ENCODE assay signal across 23 cellular contexts in the genomic region with DNA sequence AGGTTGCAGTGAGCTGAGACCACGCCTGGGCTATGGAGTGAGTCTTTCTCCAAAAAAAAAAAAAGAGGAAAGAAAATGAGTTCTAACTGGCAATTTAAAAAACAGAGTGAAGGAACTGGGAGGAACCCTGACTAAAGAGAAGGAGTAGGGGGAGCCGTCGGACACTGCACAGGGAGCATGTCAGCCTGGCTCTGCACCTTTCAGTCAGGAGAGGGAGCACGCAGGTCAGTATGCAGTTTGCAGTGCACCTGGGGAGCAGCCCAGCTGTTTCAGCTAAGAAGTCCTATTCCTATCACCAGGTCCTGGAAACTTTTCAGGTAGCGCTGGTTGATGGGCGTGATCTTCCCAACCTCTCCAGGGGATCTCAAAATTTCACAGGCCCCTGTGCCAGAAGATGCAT. TPM values are rescaled to one million over a fixed set of nuclear protein-coding genes. Genes with fewer than 3 reads are reported as not detected.
DNase-seq lines count a peak whose midpoint lies in the region; ATAC-seq, FAIRE-seq and TF ChIP-seq lines count a peak whose summit lies in the region.
"Had no signal": no experiment of that assay in that cellular context is flagged by ENCODE, and none has a peak within 500 bp of the region (broad histone marks: within the 10 kb centered on the region; RNA-seq: fewer than 3 reads in every experiment).

No MANE protein-coding gene starts in this region.

- H3K27me3 ChIP-seq in astrocyte (ENCODE audit: insufficient read depth, low read length), result peaks cover 2% of the 10 kb centered on the region
- H3K27me3 ChIP-seq in HepG2 (ENCODE audit: control insufficient read depth in 1 of 2, insufficient read depth in 2 of 2, low read length in 2 of 2), result no peaks in the 10 kb centered on the region; a peak in 1 of 5 replicates
- H3K27me3 ChIP-seq: stomach had no signal

- H3K27me3 Mint-ChIP-seq in astrocyte (ENCODE audit: low read depth, unreplicated experiment), result peaks cover 21% of the 10 kb centered on the region
- H3K27me3 Mint-ChIP-seq: activated naive CD8-positive, alpha-beta T cell treated with anti-CD3 and anti-CD28 coated beads for 36 hours; brain; natural killer cell treated with Interleukin-12 subunit alpha and Interleukin-12 subunit beta and Interleukin-15 and Interleukin-18, amount 100 ng/mL, for 72 hours had no signal

- intact Hi-C loops in HepG2 (cut with micrococcal nuclease; ENCODE audit: unreplicated experiment), result loop anchor here (1.0 to 10.0 kb wide), 2 partner anchors 8 to 64 kb away; a partner anchor contains a TSS

- H3K36me3 Mint-ChIP-seq in astrocyte (ENCODE audit: low read depth, unreplicated experiment), result no peaks in the 10 kb centered on the region
- H3K36me3 Mint-ChIP-seq: activated naive CD8-positive, alpha-beta T cell treated with anti-CD3 and anti-CD28 coated beads for 36 hours; brain; natural killer cell treated with Interleukin-12 subunit alpha and Interleukin-12 subunit beta and Interleukin-15 and Interleukin-18, amount 100 ng/mL, for 72 hours had no signal

- TF ChIP-seq RAD21 in HepG2 (CRISPR knock-in tag; IDR thresholded peaks at IDR 0.05), result peak; percentile 61

- no peak overlapping the region for H3K4me3 ChIP-seq in astrocyte (ENCODE audit: insufficient read depth, low read depth, low read length)
- H3K4me3 ChIP-seq in HepG2 (replicated peaks in 1 of 3; ENCODE audit: insufficient read depth in 1 of 3, low read depth in 2 of 3, low read length in 3 of 3), result no peak overlapping the region
- H3K4me3 ChIP-seq: GM23248, PC-9, psoas muscle, skin epidermis, stomach had no signal

- TF ChIP-seq EP300 in HepG2 (IDR thresholded peaks at IDR 0.05; ENCODE audit: low read depth in 2 of 2, low read length in 2 of 2) (no peak), HepG2 (CRISPR knock-in tag; IDR thresholded peaks at IDR 0.05; ENCODE audit: borderline replicate concordance) (no peak)

- no peak overlapping the region for H3K4me3 Mint-ChIP-seq in astrocyte (ENCODE audit: unreplicated experiment)
- H3K4me3 Mint-ChIP-seq: activated naive CD8-positive, alpha-beta T cell treated with anti-CD3 and anti-CD28 coated beads for 36 hours; brain; natural killer cell treated with Interleukin-12 subunit alpha and Interleukin-12 subunit beta and Interleukin-15 and Interleukin-18, amount 100 ng/mL, for 72 hours; T-helper 2 cell treated with Interferon-gamma antibody and Interleukin-4, amounts not matched to agents 5 μg/mL and 100 μg/mL, for 36 hours had no signal

- POLR2A ChIA-PET in HepG2 (lab: Yijun Ruan, JAX), result interaction anchor here (0.7 to 1.2 kb wide), 4 partner anchors 8 to 32 kb away, joined by 3 to 4 read pairs (median 4); a partner anchor contains a TSS

- CTCF ChIA-PET in HepG2 (lab: Yijun Ruan, JAX; ENCODE audit: low intra/inter-chr PET ratio, low total read pairs), result interaction anchor here (0.7 kb wide), 1 partner anchor 32 kb away, joined by 3 read pairs; no protein-coding TSS in a partner anchor

- no peak overlapping the region for H3K4me2 ChIP-seq in astrocyte (ENCODE audit: low read length)
- H3K4me2 ChIP-seq in HepG2 (ENCODE audit: low read depth, low read length), result 0 out of 2 replicates have a peak overlapping the region, but pooled peaks have one; percentile 1
- H3K4me2 ChIP-seq: PC-9 had no signal

- H3K9me3 ChIP-seq in astrocyte (ENCODE audit: insufficient read depth, low read depth, low read length) (no peaks in the 10 kb centered on the region), HepG2 (ENCODE audit: low read length) (no peaks in the 10 kb centered on the region)
- H3K9me3 ChIP-seq: psoas muscle, stomach had no signal

- H4K20me1 ChIP-seq in astrocyte (ENCODE audit: insufficient read depth, low read length), result no peaks in the 10 kb centered on the region
- H4K20me1 ChIP-seq in HepG2 (ENCODE audit: insufficient read depth, low read length), result no peaks in the 10 kb centered on the region

- peaks cover 5% of the 10 kb centered on the region for H3K4me1 ChIP-seq in astrocyte (ENCODE audit: insufficient read depth, low read length)
- H3K4me1 ChIP-seq in HepG2 (ENCODE audit: insufficient read depth, low read length), result peaks cover 37% of the 10 kb centered on the region

- no peaks in the 10 kb centered on the region for H3K9me3 Mint-ChIP-seq in astrocyte (ENCODE audit: unreplicated experiment)
- H3K9me3 Mint-ChIP-seq: activated naive CD8-positive, alpha-beta T cell treated with anti-CD3 and anti-CD28 coated beads for 36 hours; brain; natural killer cell treated with Interleukin-12 subunit alpha and Interleukin-12 subunit beta and Interleukin-15 and Interleukin-18, amount 100 ng/mL, for 72 hours; T-helper 2 cell treated with Interferon-gamma antibody and Interleukin-4, amounts not matched to agents 5 μg/mL and 100 μg/mL, for 36 hours had no signal

- 12% methylated on average over 4 of the region's 6 CpGs for WGBS in HepG2 (ENCODE audit: low lambda C conversion rate)

- no TSS peak for BruUV-seq in HepG2 (replicated peaks; lab: Mats Ljungman, UMichigan)

- TF ChIP-seq CTCF in GM12872 (IDR thresholded peaks at IDR 0.05; ENCODE audit: insufficient read depth, low read depth, low read length) (0 out of 3 replicates have a peak, but pooled peaks have one; percentile 7), astrocyte (IDR thresholded peaks at IDR 0.05; ENCODE audit: insufficient read depth, low read depth, low read length) (no peak), HepG2 (CRISPR knock-in tag; IDR thresholded peaks at IDR 0.05) (peak; percentile 70)

- in situ Hi-C loops in HepG2 (cut with HindIII; ENCODE audit: extremely low pct_ligation_motif_present, low pct_unique_long_range_greater_than_20kb), result no loop called here

- H3K4me1 Mint-ChIP-seq in astrocyte (ENCODE audit: low read depth, unreplicated experiment), result peaks cover 7% of the 10 kb centered on the region

- DNase-seq in HuH-7 (ENCODE audit: low spot score) (peak; percentile 48), astrocyte (ENCODE audit: low read depth) (no peak), HepG2 (ENCODE audit: low spot score) (peak; percentile 35), T1000 (lab: John Stamatoyannopoulos, UW) (no peak)
- DNase-seq in stimulated activated naive CD8-positive, alpha-beta T cell treated with anti-CD3 and anti-CD28 coated beads, Interleukin-15, Interleukin-2, amounts not matched to agents 100 U/mL and 50 U/mL, for 24 hours, result no peak
- DNase-seq: activated CD4-positive, alpha-beta T cell treated with anti-CD3 and anti-CD28 coated beads for 1 hour; activated naive CD8-positive, alpha-beta T cell treated with anti-CD3 and anti-CD28 coated beads for 36 hours; cortex of kidney; GM23248; IMR-90; NCI-H1930; PC-9; stimulated activated CD4-positive, alpha-beta T cell treated with anti-CD3 and anti-CD28 coated beads, Interleukin-2, amount 100 ng/mL, for 48 hours; stomach; trophoblast cell had no signal

- FAIRE-seq in astrocyte (lab: Jason Lieb, UNC) (no peak), HepG2 (lab: Jason Lieb, UNC) (peak; percentile 63)
- FAIRE-seq: endothelial cell of umbilical vein had no signal

- no peak for TF ChIP-seq POLR2A in HepG2 (IDR thresholded peaks at IDR 0.05; ENCODE audit: insufficient read depth in 1 of 2, low read depth in 2 of 2, low read length in 2 of 2)

- H3K27ac ChIP-seq in astrocyte (ENCODE audit: low read depth, low read length) (no peak overlapping the region), HepG2 (ENCODE audit: extremely low read length, insufficient read depth, low read length) (no peak overlapping the region)
- H3K27ac ChIP-seq: GM23248, PC-9, psoas muscle, skin epidermis, stomach had no signal

- H2AFZ ChIP-seq in astrocyte (ENCODE audit: low read depth, low read length) (no peak overlapping the region), HepG2 (ENCODE audit: low read length) (no peak overlapping the region)
- H2AFZ ChIP-seq: GM23248, PC-9 had no signal

- H3K9ac ChIP-seq in astrocyte (ENCODE audit: low read length), result no peak overlapping the region
- no peak overlapping the region for H3K9ac ChIP-seq in HepG2 (ENCODE audit: insufficient read depth, low read depth, low read length)
- H3K9ac ChIP-seq: GM23248 had no signal

- no peaks in the 10 kb centered on the region for H3K36me3 ChIP-seq in astrocyte (ENCODE audit: insufficient read depth, low read length)
- H3K36me3 ChIP-seq in HepG2 (replicated peaks in 1 of 2; ENCODE audit: control insufficient read depth in 1 of 2, insufficient read depth in 2 of 2, low read length in 2 of 2), result no peaks in the 10 kb centered on the region
- H3K36me3 ChIP-seq: stomach had no signal

- H3K79me2 ChIP-seq in astrocyte (ENCODE audit: insufficient read depth, low read length) (no peaks in the 10 kb centered on the region), HepG2 (ENCODE audit: insufficient read depth, low read length) (no peaks in the 10 kb centered on the region)

- ATAC-seq in HepG2 (peak; percentile 78), GM18520 (IDR thresholded peaks at IDR 0.05; ENCODE audit: unreplicated experiment) (no peak)
- no peak for ATAC-seq in stimulated activated naive CD8-positive, alpha-beta T cell treated with anti-CD3 and anti-CD28 coated beads, Interleukin-15, Interleukin-2, amounts not matched to agents 100 U/mL and 50 U/mL, for 24 hours
- ATAC-seq: natural killer cell treated with Interleukin-12 subunit alpha and Interleukin-12 subunit beta and Interleukin-15 and Interleukin-18, amount 100 ng/mL, for 72 hours had no signal

- peak overlapping the region; percentile 7 for H3K27ac Mint-ChIP-seq in astrocyte (ENCODE audit: unreplicated experiment)
- H3K27ac Mint-ChIP-seq: activated naive CD8-positive, alpha-beta T cell treated with anti-CD3 and anti-CD28 coated beads for 36 hours; natural killer cell treated with Interleukin-12 subunit alpha and Interleukin-12 subunit beta and Interleukin-15 and Interleukin-18, amount 100 ng/mL, for 72 hours; T-helper 2 cell treated with Interferon-gamma antibody and Interleukin-4, amounts not matched to agents 5 μg/mL and 100 μg/mL, for 36 hours had no signal

RNA-seq across cellular contexts. Expression of a gene that starts 14.9 kb away (rescaled TPM):
- total RNA-seq in astrocyte (19.6 and 21.6 TPM in 2 replicates), HepG2 (2016; rRNA removed; fragmentation: Illumina TruSeq; extraction: Trizol) (14.7 and 21.2 TPM in 2 replicates)
- total RNA-seq in HepG2 (2016; cell fraction: cytosol; rRNA removed; fragmentation: Illumina TruSeq; extraction: Trizol; ENCODE audit: low read depth), result 3.8 and 5.1 TPM in 2 replicates
- total RNA-seq in HepG2 (2016; cell fraction: insoluble cytoplasmic fraction; rRNA removed; fragmentation: Illumina TruSeq; extraction: Trizol), result 14.1 and 20.6 TPM in 2 replicates
- 8.3 and 8.6 TPM in 2 replicates for total RNA-seq in HepG2 (2016; cell fraction: membrane; rRNA removed; fragmentation: Illumina TruSeq; extraction: Trizol)
- 34.2 and 37.1 TPM in 2 replicates for total RNA-seq in HepG2 (2016; cell fraction: nucleus; rRNA removed; fragmentation: Illumina TruSeq; extraction: Trizol)
- polyA plus RNA-seq in HepG2 (2011; rRNA removed), result 17.6 and 22.1 TPM in 2 replicates
- polyA plus RNA-seq in HepG2 (2011; cell fraction: cytosol; rRNA removed), result 11.0 and 12.5 TPM in 2 replicates
- polyA plus RNA-seq in HepG2 (2011; cell fraction: nucleus; rRNA removed), result 66.1 and 66.9 TPM in 2 replicates
- 15.7 and 19.2 TPM in 2 replicates for polyA plus RNA-seq in HepG2 (2012)
- 1.2 TPM in 2 replicates for polyA plus RNA-seq in HepG2 (2016; cell fraction: cytosol; fragmentation: Illumina TruSeq; extraction: Trizol; ENCODE audit: low read depth)
- polyA plus RNA-seq in HepG2 (2016; cell fraction: insoluble cytoplasmic fraction; fragmentation: Illumina TruSeq; extraction: Trizol; ENCODE audit: low read depth), result 9.6 and 12.3 TPM in 2 replicates
- polyA plus RNA-seq in HepG2 (2016; cell fraction: membrane; fragmentation: Illumina TruSeq; extraction: Trizol; ENCODE audit: low read depth), result 2.8 TPM in 2 replicates
- polyA plus RNA-seq in HepG2 (2016; cell fraction: nucleus; fragmentation: Illumina TruSeq; extraction: Trizol; ENCODE audit: insufficient read depth, low read depth), result 46.7 and 52.0 TPM in 2 replicates
- polyA minus RNA-seq in HepG2 (2011; rRNA and poly(A)+ RNA removed; ENCODE audit: low replicate concordance), result 30.7 and 49.9 TPM in 2 replicates
- polyA minus RNA-seq in HepG2 (2011; cell fraction: cytosol; rRNA and poly(A)+ RNA removed), result 19.2 and 20.2 TPM in 2 replicates
- 69.8 and 75.6 TPM in 2 replicates for polyA minus RNA-seq in HepG2 (2011; cell fraction: nucleus; rRNA and poly(A)+ RNA removed)

RNA-seq across cellular contexts. Expression of a gene that starts 27.0 kb away (rescaled TPM):
- total RNA-seq in astrocyte, result not detected in 2 replicates
- total RNA-seq in HepG2 (2016; rRNA removed; fragmentation: Illumina TruSeq; extraction: Trizol), result 0.71 and 0.74 TPM in 2 replicates
- total RNA-seq in HepG2 (2016; cell fraction: cytosol; rRNA removed; fragmentation: Illumina TruSeq; extraction: Trizol; ENCODE audit: low read depth), result 0.09 TPM in 1 of 2 replicates, not detected in the other
- 0.39 and 0.97 TPM in 2 replicates for total RNA-seq in HepG2 (2016; cell fraction: insoluble cytoplasmic fraction; rRNA removed; fragmentation: Illumina TruSeq; extraction: Trizol)
- total RNA-seq in HepG2 (2016; cell fraction: membrane; rRNA removed; fragmentation: Illumina TruSeq; extraction: Trizol), result 0.24 and 0.25 TPM in 2 replicates
- total RNA-seq in HepG2 (2016; cell fraction: nucleus; rRNA removed; fragmentation: Illumina TruSeq; extraction: Trizol), result 0.69 and 0.87 TPM in 2 replicates
- 1.3 and 2.0 TPM in 2 replicates for polyA plus RNA-seq in HepG2 (2011; rRNA removed)
- 0.65 and 0.95 TPM in 2 replicates for polyA plus RNA-seq in HepG2 (2011; cell fraction: cytosol; rRNA removed)
- polyA plus RNA-seq in HepG2 (2011; cell fraction: nucleus; rRNA removed), result 6.6 and 8.2 TPM in 2 replicates
- 1.1 and 2.5 TPM in 2 replicates for polyA plus RNA-seq in HepG2 (2012)
- polyA plus RNA-seq in HepG2 (2016; cell fraction: cytosol; fragmentation: Illumina TruSeq; extraction: Trizol; ENCODE audit: low read depth), result 0.12 and 0.17 TPM in 2 replicates
- 0.78 and 0.88 TPM in 2 replicates for polyA plus RNA-seq in HepG2 (2016; cell fraction: insoluble cytoplasmic fraction; fragmentation: Illumina TruSeq; extraction: Trizol; ENCODE audit: low read depth)
- polyA plus RNA-seq in HepG2 (2016; cell fraction: membrane; fragmentation: Illumina TruSeq; extraction: Trizol; ENCODE audit: low read depth), result 0.21 and 0.22 TPM in 2 replicates
- polyA plus RNA-seq in HepG2 (2016; cell fraction: nucleus; fragmentation: Illumina TruSeq; extraction: Trizol; ENCODE audit: insufficient read depth, low read depth), result 2.7 and 2.8 TPM in 2 replicates
- 2.2 TPM in 1 of 2 replicates, not detected in the other for polyA minus RNA-seq in HepG2 (2011; rRNA and poly(A)+ RNA removed; ENCODE audit: low replicate concordance)
- 0.53 and 0.59 TPM in 2 replicates for polyA minus RNA-seq in HepG2 (2011; cell fraction: cytosol; rRNA and poly(A)+ RNA removed)
- polyA minus RNA-seq in HepG2 (2011; cell fraction: nucleus; rRNA and poly(A)+ RNA removed), result 0.75 and 1.2 TPM in 2 replicates
- total RNA-seq: activated naive CD8-positive, alpha-beta T cell treated with anti-CD3 and anti-CD28 coated beads for 36 hours; endothelial cell of umbilical vein; GM23248; IMR-90; natural killer cell treated with Interleukin-12 subunit alpha and Interleukin-12 subunit beta and Interleukin-15 and Interleukin-18, amount 100 ng/mL, for 72 hours; PC-9; stomach had no signal
- polyA plus RNA-seq: endothelial cell of umbilical vein, GM23248, IMR-90, stomach had no signal

RNA-seq across cellular contexts. Expression of a gene that starts 33.3 kb away (rescaled TPM):
- not detected in 2 replicates for total RNA-seq in astrocyte
- total RNA-seq in HepG2 (2016; rRNA removed; fragmentation: Illumina TruSeq; extraction: Trizol), result 16.1 and 43.1 TPM in 2 replicates
- 8.0 and 11.1 TPM in 2 replicates for total RNA-seq in HepG2 (2016; cell fraction: cytosol; rRNA removed; fragmentation: Illumina TruSeq; extraction: Trizol; ENCODE audit: low read depth)
- total RNA-seq in HepG2 (2016; cell fraction: insoluble cytoplasmic fraction; rRNA removed; fragmentation: Illumina TruSeq; extraction: Trizol), result 15.2 and 40.9 TPM in 2 replicates
- 18.0 and 22.7 TPM in 2 replicates for total RNA-seq in HepG2 (2016; cell fraction: membrane; rRNA removed; fragmentation: Illumina TruSeq; extraction: Trizol)
- 29.6 and 33.9 TPM in 2 replicates for total RNA-seq in HepG2 (2016; cell fraction: nucleus; rRNA removed; fragmentation: Illumina TruSeq; extraction: Trizol)
- 32.0 and 50.7 TPM in 2 replicates for polyA plus RNA-seq in HepG2 (2011; rRNA removed)
- polyA plus RNA-seq in HepG2 (2011; cell fraction: cytosol; rRNA removed), result 31.3 and 65.1 TPM in 2 replicates
- 65.1 and 66.5 TPM in 2 replicates for polyA plus RNA-seq in HepG2 (2011; cell fraction: nucleus; rRNA removed)
- polyA plus RNA-seq in HepG2 (2012), result 30.3 and 44.6 TPM in 2 replicates
- 10.6 and 12.9 TPM in 2 replicates for polyA plus RNA-seq in HepG2 (2016; cell fraction: cytosol; fragmentation: Illumina TruSeq; extraction: Trizol; ENCODE audit: low read depth)
- polyA plus RNA-seq in HepG2 (2016; cell fraction: insoluble cytoplasmic fraction; fragmentation: Illumina TruSeq; extraction: Trizol; ENCODE audit: low read depth), result 21.1 and 21.2 TPM in 2 replicates
- polyA plus RNA-seq in HepG2 (2016; cell fraction: membrane; fragmentation: Illumina TruSeq; extraction: Trizol; ENCODE audit: low read depth), result 18.9 and 20.1 TPM in 2 replicates
- polyA plus RNA-seq in HepG2 (2016; cell fraction: nucleus; fragmentation: Illumina TruSeq; extraction: Trizol; ENCODE audit: insufficient read depth, low read depth), result 72.0 and 85.3 TPM in 2 replicates
- polyA minus RNA-seq in HepG2 (2011; rRNA and poly(A)+ RNA removed; ENCODE audit: low replicate concordance), result 47.2 TPM in 1 of 2 replicates, not detected in the other
- 30.8 and 35.4 TPM in 2 replicates for polyA minus RNA-seq in HepG2 (2011; cell fraction: cytosol; rRNA and poly(A)+ RNA removed)
- 5.7 and 6.3 TPM in 2 replicates for polyA minus RNA-seq in HepG2 (2011; cell fraction: nucleus; rRNA and poly(A)+ RNA removed)
- total RNA-seq: activated naive CD8-positive, alpha-beta T cell treated with anti-CD3 and anti-CD28 coated beads for 36 hours; endothelial cell of umbilical vein; GM23248; IMR-90 had no signal
- polyA plus RNA-seq: IMR-90 had no signal

Comparison
In these comparisons a context has a peak if more than half of its experiments do, and no peak if none do; other contexts are left out.
1. DNase-seq: peak in HuH-7 (single experiment) and HepG2 (single experiment); none in astrocyte (single experiment), T1000 (single experiment) and stimulated activated naive CD8-positive, alpha-beta T cell treated with anti-CD3 and anti-CD28 coated beads, Interleukin-15, Interleukin-2, amounts not matched to agents 100 U/mL and 50 U/mL, for 24 hours (single experiment).